ENCODE assay signal across 8 cellular contexts in genomic region chr15:55587321-55588069, GRCh38. TPM values are rescaled to one million over a fixed set of nuclear protein-coding genes. Genes with fewer than 3 reads are reported as not detected.
DNase-seq lines count a peak whose midpoint lies in the region; ATAC-seq, FAIRE-seq and TF ChIP-seq lines count a peak whose summit lies in the region.

No MANE protein-coding gene starts in this region.

- peak; percentile 83 for DNase-seq in AG08396 (ENCODE audit: low spot score)
- DNase-seq in IMR-90: peak; percentile 47
- peak; percentile 60 for DNase-seq in activated CD8-positive, alpha-beta memory T cell treated with anti-CD3 and anti-CD28 coated beads, Interleukin-2, amount 50 U/mL, for 48 hours
- peak; percentile 38 to 58 for DNase-seq in frontal cortex (ENCODE audit: low spot score in 2 of 2)
- peak; percentile 59 for DNase-seq in neuronal stem cell (ENCODE audit: low spot score)
- DNase-seq in RCC 7860 (ENCODE audit: low spot score): no peak
- no peak for DNase-seq in NCI-H1694 (lab: John Stamatoyannopoulos, UW)

- no peak for TF ChIP-seq POLR2A in IMR-90 (IDR thresholded peaks at IDR 0.05; ENCODE audit: low read depth, low read length)

- no peak overlapping the region for H2BK15ac ChIP-seq in IMR-90 (ENCODE audit: low read depth, low read length)
- peak overlapping the region; percentile 71 for H2BK15ac ChIP-seq in neuronal stem cell (ENCODE audit: low read length)

- H3K18ac ChIP-seq in IMR-90 (ENCODE audit: low read depth, low read length) (peak overlapping the region; percentile 55; the same call in 1 of the 2 replicates), neuronal stem cell (ENCODE audit: low read length) (peak overlapping the region; percentile 97)

- in situ Hi-C loops in IMR-90 (cut with MboI; ENCODE audit: low sequenced_read_pairs): no loop called here

- H3K27me3 ChIP-seq in IMR-90 (ENCODE audit: control insufficient read depth, insufficient read depth, low read length) (no peaks in the 10 kb centered on the region), neuronal stem cell (ENCODE audit: control insufficient read depth in 3 of 3, insufficient read depth in 3 of 3, low read depth in 1 of 3, low read length in 3 of 3) (peaks cover 0 to 3% (median 0%) of the 10 kb centered on the region in 3 experiments)

- H2BK12ac ChIP-seq in neuronal stem cell (ENCODE audit: low read length): peak overlapping the region; percentile 9

- dilution Hi-C loops in IMR-90 (cut with HindIII; ENCODE audit: low sequenced_read_pairs, unreplicated experiment): no loop called here

- H4K91ac ChIP-seq in IMR-90 (ENCODE audit: insufficient read depth, low read depth, low read length): no peak overlapping the region; the same call in 1 of the 2 replicates
- H4K91ac ChIP-seq in neuronal stem cell (ENCODE audit: low read depth, low read length, poor library complexity): no peak overlapping the region

- H3K23ac ChIP-seq in IMR-90 (ENCODE audit: low read depth, low read length): peak overlapping the region; percentile 84
- peak overlapping the region; percentile 52 for H3K23ac ChIP-seq in neuronal stem cell (ENCODE audit: low read depth, low read length, poor library complexity)

- H3K4ac ChIP-seq in IMR-90 (ENCODE audit: low read depth, low read length) (peak overlapping the region; percentile 55; the same call in 1 of the 2 replicates), neuronal stem cell (ENCODE audit: low read length) (no peak overlapping the region)

- no peak for TF ChIP-seq RAD21 in IMR-90 (IDR thresholded peaks at IDR 0.05; ENCODE audit: low read length)

- H3K79me1 ChIP-seq in IMR-90 (ENCODE audit: low read depth in 1 of 2, low read length in 2 of 2) (peaks cover 5 to 25% of the 10 kb centered on the region in 2 experiments; a peak in 3 of 4 replicates), neuronal stem cell (ENCODE audit: low read depth, low read length) (no peaks in the 10 kb centered on the region)

- H2AK9ac ChIP-seq in IMR-90 (replicated peaks; ENCODE audit: low read depth, low read length, poor library complexity): peak overlapping the region; percentile 42

- WGBS in IMR-90 (ENCODE audit: extremely low coverage in 2 of 2, insufficient read length in 1 of 2), 2 experiments: 1% methylated on average over 28 of the region's 65 CpGs; no CpG with 5 or more reads in 1 of the 2 experiments
- no CpG with 5 or more reads among the region's 65 CpGs for WGBS in neuronal stem cell (ENCODE audit: extremely low coverage in 2 of 2, insufficient read length in 2 of 2, insufficient replicate concordance in 1 of 2), 2 donors

- 0 out of 2 replicates have a peak, but pooled peaks cover 7% of the 10 kb centered on the region for H4K20me1 ChIP-seq in IMR-90 (ENCODE audit: insufficient read depth, low read length)

- CTCF ChIA-PET in IMR-90 (lab: Yijun Ruan, JAX): no interaction called here

- ATAC-seq in GM18502 (IDR thresholded peaks at IDR 0.05; ENCODE audit: poor library complexity, unreplicated experiment) (peak; percentile 50), IMR-90 (ENCODE audit: low read depth) (peak; percentile 55)

- no peak overlapping the region for H2BK120ac ChIP-seq in IMR-90 (ENCODE audit: low read depth, low read length)
- H2BK120ac ChIP-seq in neuronal stem cell (ENCODE audit: low read depth, low read length): peak overlapping the region; percentile 91

- H4K8ac ChIP-seq in IMR-90 (ENCODE audit: low read depth in 2 of 2, low read length in 2 of 2) (peak overlapping the region; percentile 70 to 78), neuronal stem cell (ENCODE audit: low read depth, low read length) (peak overlapping the region; percentile 29)

- H3K27ac ChIP-seq in IMR-90 (ENCODE audit: insufficient read depth, low read length) (peak overlapping the region; percentile 70), neuronal stem cell (replicated peaks; ENCODE audit: low read length) (no peak overlapping the region)

- FAIRE-seq in frontal cortex (lab: Jason Lieb, UNC): no peak
- no peak for FAIRE-seq in RCC 7860 (lab: Jason Lieb, UNC)

- H2AFZ ChIP-seq in IMR-90 (replicated peaks; ENCODE audit: low read length, poor library complexity) (peak overlapping the region; percentile 90), neuronal stem cell (ENCODE audit: low read length) (peak overlapping the region; percentile 93)

- peaks cover 3% of the 10 kb centered on the region; the same call in 1 of the 2 replicates for H3K4me1 ChIP-seq in IMR-90 (ENCODE audit: control insufficient read depth, insufficient read depth, low read length)
- H3K4me1 ChIP-seq in neuronal stem cell (ENCODE audit: control insufficient read depth in 2 of 2, insufficient read depth in 1 of 2, low read depth in 1 of 2, low read length in 2 of 2): peaks cover 2 to 17% of the 10 kb centered on the region in 2 donors

- H3K56ac ChIP-seq in IMR-90 (ENCODE audit: extremely low read depth, insufficient read depth, low read length): peak overlapping the region; percentile 31; the same call in 1 of the 2 replicates

- no peaks in the 10 kb centered on the region for H3K9me1 ChIP-seq in IMR-90 (ENCODE audit: insufficient read depth, low read length)

- POLR2A ChIA-PET in IMR-90 (lab: Charles Lee; ENCODE audit: unreplicated experiment): no interaction called here

- intact Hi-C loops in IMR-90 (cut with micrococcal nuclease): no loop called here

- peak overlapping the region; percentile 94 for H3K9ac ChIP-seq in IMR-90 (ENCODE audit: low read depth, low read length)
- peak overlapping the region; percentile 86 for H3K9ac ChIP-seq in neuronal stem cell (ENCODE audit: low read depth, low read length, poor library complexity)

- H2AK5ac ChIP-seq in IMR-90 (ENCODE audit: low read depth, low read length) (0 out of 2 replicates have a peak overlapping the region, but pooled peaks have one; percentile 10), neuronal stem cell (ENCODE audit: low read depth, low read length) (peak overlapping the region; percentile 53)

- H4K5ac ChIP-seq in IMR-90 (ENCODE audit: low read depth, low read length): peak overlapping the region; percentile 43

- H3K4me3 ChIP-seq in IMR-90 (ENCODE audit: insufficient read depth, low read depth, low read length): peak overlapping the region; percentile 75
- peak overlapping the region; percentile 65 to 87 for H3K4me3 ChIP-seq in neuronal stem cell (ENCODE audit: low read length in 2 of 2)

- no TSS peak for BruUV-seq in IMR-90 (replicated peaks; lab: Mats Ljungman, UMichigan)

- H3K9me3 ChIP-seq in IMR-90 (ENCODE audit: control insufficient read depth, insufficient read depth, low read length): no peaks in the 10 kb centered on the region
- peaks cover 2 to 5% of the 10 kb centered on the region in 2 donors for H3K9me3 ChIP-seq in neuronal stem cell (replicated peaks in 1 of 2; ENCODE audit: control insufficient read depth in 2 of 2, insufficient read depth in 1 of 2, low read depth in 1 of 2, low read length in 2 of 2)

- peaks cover 3% of the 10 kb centered on the region; the same call in 1 of the 2 replicates for H3K36me3 ChIP-seq in IMR-90 (ENCODE audit: control insufficient read depth, insufficient read depth, low read length)
- peaks cover 0 to 23% of the 10 kb centered on the region in 2 donors for H3K36me3 ChIP-seq in neuronal stem cell (replicated peaks in 1 of 2; ENCODE audit: control insufficient read depth in 2 of 2, insufficient read depth in 2 of 2, low read length in 2 of 2)

- peak overlapping the region; percentile 72; the same call in 1 of the 2 replicates for H3K14ac ChIP-seq in IMR-90 (replicated peaks; ENCODE audit: low read depth, low read length)
- peak overlapping the region; percentile 97 for H3K14ac ChIP-seq in neuronal stem cell (ENCODE audit: low read length)

- H2BK5ac ChIP-seq in IMR-90 (ENCODE audit: low read depth, low read length, poor library complexity, severe bottlenecking): peak overlapping the region; percentile 27
- peak overlapping the region; percentile 70 for H2BK5ac ChIP-seq in neuronal stem cell (ENCODE audit: low read length)

- H3K4me2 ChIP-seq in IMR-90 (ENCODE audit: low read depth, low read length) (peak overlapping the region; percentile 93), neuronal stem cell (ENCODE audit: insufficient read depth, low read length, poor library complexity, severe bottlenecking) (peak overlapping the region; percentile 71)

- no peak overlapping the region for H2BK20ac ChIP-seq in IMR-90 (ENCODE audit: low read depth, low read length)

- 0 out of 2 replicates have a peak, but pooled peaks have one; percentile 0 for TF ChIP-seq CTCF in IMR-90 (conservative IDR thresholded peaks at IDR 0.05; ENCODE audit: low read depth, low read length)

TF ChIP-seq in IMR-90, 13 proteins besides CTCF, POLR2A, EP300 and RAD21:
- no peak for TF ChIP-seq USF2 (IDR thresholded peaks at IDR 0.05; ENCODE audit: low read depth, low read length)
- peak; percentile 28; the same call in 1 of the 2 replicates for TF ChIP-seq MXI1 (IDR thresholded peaks at IDR 0.05; ENCODE audit: borderline replicate concordance, low read depth, low read length)

RNA-seq across cellular contexts. Expression of gene PYGO1, which starts 0.7 kb away (rescaled TPM):
- total RNA-seq in IMR-90 (2012; rRNA removed) (6.6 and 10.0 TPM in 2 replicates), frontal cortex (45.2 TPM)
- 2.6 and 3.0 TPM in 2 replicates for polyA plus RNA-seq in IMR-90 (2012; rRNA removed)
- polyA plus RNA-seq in IMR-90 (2012; cell fraction: cytosol; rRNA removed): 0.59 and 0.74 TPM in 2 replicates
- 0.44 and 5.0 TPM in 2 replicates for polyA plus RNA-seq in IMR-90 (2012; cell fraction: nucleus; rRNA removed; ENCODE audit: low replicate concordance)
- polyA plus RNA-seq in neuronal stem cell (2013, experiment 1 of 2): 10.5 TPM
- polyA plus RNA-seq in neuronal stem cell (2013, experiment 2 of 2): 10.6 TPM

Comparison
In these comparisons a context has a peak if more than half of its experiments do, and no peak if none do; other contexts are left out.
1. DNase-seq: peak in AG08396 (single experiment), IMR-90 (single experiment), activated CD8-positive, alpha-beta memory T cell treated with anti-CD3 and anti-CD28 coated beads, Interleukin-2, amount 50 U/mL, for 48 hours (single experiment), frontal cortex (2 of 2) and neuronal stem cell (single experiment); none in RCC 7860 (single experiment) and NCI-H1694 (single experiment).